Comparison of ENCODE assay signal across 17 cellular contexts in the genomic region with DNA sequence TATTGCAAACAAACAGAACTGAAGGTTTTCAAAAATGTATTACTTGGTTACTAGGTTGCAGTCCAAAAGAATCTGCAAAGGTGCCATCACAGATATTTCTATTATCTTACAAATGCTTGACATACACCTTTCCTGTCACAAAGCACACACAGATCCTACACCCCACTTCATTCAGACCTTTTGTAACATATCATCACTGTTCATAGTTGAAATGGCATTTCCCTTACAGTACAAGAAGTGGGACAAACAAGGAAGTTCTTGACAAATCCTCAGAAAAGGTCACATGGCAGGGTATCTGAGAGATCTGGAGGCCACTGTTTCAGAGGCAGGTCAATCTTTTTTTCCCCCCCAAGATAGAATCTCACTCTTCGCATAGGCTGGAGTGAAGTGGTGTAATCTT. TPM values are rescaled to one million over a fixed set of nuclear protein-coding genes. Genes with fewer than 3 reads are reported as not detected.
DNase-seq lines count a peak whose midpoint lies in the region; ATAC-seq, FAIRE-seq and TF ChIP-seq lines count a peak whose summit lies in the region.
"Had no signal": no experiment of that assay in that cellular context is flagged by ENCODE, and none has a peak within 500 bp of the region (broad histone marks: within the 10 kb centered on the region; RNA-seq: fewer than 3 reads in every experiment).

No MANE protein-coding gene starts in this region.

- H3K27me3 Mint-ChIP-seq in CD14-positive monocyte (ENCODE audit: low read depth in 3 of 3) (no peaks in the 10 kb centered on the region), T-cell (no peaks in the 10 kb centered on the region)
- H3K27me3 Mint-ChIP-seq: CD4-positive, alpha-beta memory T cell; IgD-negative memory B cell had no signal

- H3K27ac ChIP-seq in K562 (ENCODE audit: extremely low read depth, low read depth, low read length) (no peak overlapping the region), trophoblast cell (ENCODE audit: low read depth, low read length) (no peak overlapping the region)

- no peak overlapping the region for H3K4ac ChIP-seq in trophoblast cell (ENCODE audit: low read depth, low read length)

- no TSS peak for BruUV-seq in K562 (replicated peaks; lab: Mats Ljungman, UMichigan)

- H3K36me3 Mint-ChIP-seq in CD14-positive monocyte (peaks cover 27 to 49% of the 10 kb centered on the region in 2 donors), T-cell (peaks cover 53% of the 10 kb centered on the region)

- TF ChIP-seq CTCF in CD14-positive monocyte (IDR thresholded peaks at IDR 0.05) (no peak), K562 (IDR thresholded peaks at IDR 0.05 in 2 of 3, conservative IDR thresholded peaks at IDR 0.05 in 1 of 3; ENCODE audit: insufficient read depth in 2 of 3, low read depth in 1 of 3, low read length in 3 of 3) (no peak)

- no peak for FAIRE-seq in K562 (lab: Jason Lieb, UNC)
- FAIRE-seq: GM12892, GM19239, H1 had no signal

- TF ChIP-seq RAD21 in K562 (CRISPR knock-in tag; conservative IDR thresholded peaks at IDR 0.05 in 1 of 2, IDR thresholded peaks at IDR 0.05 in 1 of 2) = no peak

- H3K9ac ChIP-seq in K562 (ENCODE audit: insufficient read depth in 1 of 2, low read depth in 2 of 2, low read length in 2 of 2) (no peak overlapping the region), trophoblast cell (ENCODE audit: low read length) (no peak overlapping the region)
- H3K9ac ChIP-seq: BLaER1 treated with 17β-estradiol and CSF1 and Interleukin-3, amounts not matched to agents 10 nM and 100 nM had no signal

- no peak overlapping the region for H3K4me3 Mint-ChIP-seq in CD14-positive monocyte
- H3K4me3 Mint-ChIP-seq in T-cell = no peak overlapping the region
- H3K4me3 Mint-ChIP-seq: CD4-positive, alpha-beta memory T cell; IgD-negative memory B cell had no signal

- H2AK5ac ChIP-seq in trophoblast cell (ENCODE audit: low read length) = no peak overlapping the region

- H3K9me3 Mint-ChIP-seq in CD14-positive monocyte (no peaks in the 10 kb centered on the region), T-cell (no peaks in the 10 kb centered on the region)
- H3K9me3 Mint-ChIP-seq: CD4-positive, alpha-beta memory T cell; IgD-negative memory B cell had no signal

- H3K9me3 ChIP-seq in K562 (replicated peaks; ENCODE audit: control insufficient read depth, insufficient read depth, low read depth, low read length) (no peaks in the 10 kb centered on the region), trophoblast cell (ENCODE audit: insufficient read depth, low read depth, low read length) (no peaks in the 10 kb centered on the region)
- H3K9me3 ChIP-seq: BLaER1 treated with 17β-estradiol and CSF1 and Interleukin-3, amounts not matched to agents 10 nM and 100 nM; HAP-1 had no signal

- no peak overlapping the region for H4K91ac ChIP-seq in trophoblast cell (ENCODE audit: low read depth, low read length)

- H3K23ac ChIP-seq in trophoblast cell (ENCODE audit: low read length) = no peak overlapping the region

- no peak overlapping the region for H2BK120ac ChIP-seq in trophoblast cell (ENCODE audit: insufficient read depth, low read length, poor library complexity)

- in situ Hi-C loops in K562 (cut with MboI) = no loop called here

- DNase-seq in CD14-positive monocyte (ENCODE audit: low spot score) (no peak), DMS53 treated with DMSO at 0.1 percent for 48 hours (lab: John Stamatoyannopoulos, UW; ENCODE audit: unreplicated experiment) (peak; percentile 7), K562 (ENCODE audit: extremely low read depth in 1 of 4, low spot score in 3 of 4) (no peak), trophoblast cell (peak; percentile 30 to 74), T-cell (no peak), anterior cingulate cortex (lab: John Stamatoyannopoulos, UW) (no peak)
- DNase-seq: ACHN; CD4-positive, alpha-beta memory T cell; DND-41; GDM1 had no signal

- no peak overlapping the region for H4K12ac ChIP-seq in trophoblast cell (ENCODE audit: low read depth, low read length)

- ATAC-seq in K562 (peak; percentile 19; the same call in 1 of the 3 replicates), GM21825 (IDR thresholded peaks at IDR 0.05; ENCODE audit: unreplicated experiment) (no peak), T-cell (replicated peaks in 1 of 4) (no peak)

- no peak overlapping the region for H3K4me2 ChIP-seq in K562 (ENCODE audit: insufficient read depth, low read length)
- H3K4me2 ChIP-seq in trophoblast cell (ENCODE audit: low read length) = no peak overlapping the region

- CTCF ChIA-PET in K562 (lab: Yijun Ruan, JAX; ENCODE audit: low intra/inter-chr PET ratio) = no interaction called here
- CTCF ChIA-PET in T-cell (lab: Charles Lee) = no interaction called here

- H3K9me1 ChIP-seq in K562 (ENCODE audit: control insufficient read depth, insufficient read depth, low read length) = no peaks in the 10 kb centered on the region

- WGBS in K562 (ENCODE audit: insufficient coverage, low coverage, missing lambda C conversion rate) = 39% methylated on average over 1 of the region's 1 CpG
- WGBS in trophoblast cell (ENCODE audit: extremely low coverage, insufficient coverage, insufficient read length) = no CpG with 5 or more reads among the region's 1 CpG

- H3K79me2 ChIP-seq in K562 (ENCODE audit: control insufficient read depth, insufficient read depth, low read length) (no peaks in the 10 kb centered on the region), trophoblast cell (ENCODE audit: control insufficient read depth, insufficient read depth, low read length, poor library complexity) (no peaks in the 10 kb centered on the region)

- H3K27ac Mint-ChIP-seq in CD14-positive monocyte (peak overlapping the region in 6 of 7 donors; percentile 52 to 91 (median 82)), T-cell (no peak overlapping the region)
- H3K27ac Mint-ChIP-seq: IgD-negative memory B cell had no signal

- H3K27me3 ChIP-seq in K562 (ENCODE audit: control insufficient read depth in 2 of 2, insufficient read depth in 2 of 2, low read length in 2 of 2) (no peaks in the 10 kb centered on the region), trophoblast cell (ENCODE audit: insufficient read depth, low read length) (no peaks in the 10 kb centered on the region)
- H3K27me3 ChIP-seq: BLaER1 treated with 17β-estradiol and CSF1 and Interleukin-3, amounts not matched to agents 10 nM and 100 nM had no signal

- H3K36me3 ChIP-seq in K562 (ENCODE audit: control insufficient read depth, insufficient read depth, low read length) (peaks cover 42% of the 10 kb centered on the region), trophoblast cell (ENCODE audit: control insufficient read depth in 1 of 2, insufficient read depth in 2 of 2, low read length in 2 of 2) (peaks cover 9 to 10% of the 10 kb centered on the region in 2 experiments)

- H3K4me3 ChIP-seq in K562 (no peak overlapping the region), trophoblast cell (ENCODE audit: low read depth, low read length) (no peak overlapping the region)
- H3K4me3 ChIP-seq: BLaER1 treated with 17β-estradiol and CSF1 and Interleukin-3, amounts not matched to agents 10 nM and 100 nM; HAP-1 had no signal

- H4K20me1 ChIP-seq in K562 (replicated peaks; ENCODE audit: control insufficient read depth, insufficient read depth, low read length) = no peaks in the 10 kb centered on the region

- H3K4me1 ChIP-seq in K562 (replicated peaks in 1 of 2; ENCODE audit: control insufficient read depth in 2 of 2, insufficient read depth in 2 of 2, low read length in 2 of 2) = no peaks in the 10 kb centered on the region
- H3K4me1 ChIP-seq in trophoblast cell (ENCODE audit: control insufficient read depth in 1 of 2, insufficient read depth in 2 of 2, low read length in 2 of 2) = peaks cover 0 to 2% of the 10 kb centered on the region in 2 experiments
- H3K4me1 ChIP-seq: HAP-1 had no signal

- TF ChIP-seq EP300 in K562 (IDR thresholded peaks at IDR 0.05; ENCODE audit: low read length) = no peak

- intact Hi-C loops in CD14-positive monocyte (cut with micrococcal nuclease) (no loop called here), K562 (cut with micrococcal nuclease) (no loop called here)

- no peak overlapping the region for H2BK5ac ChIP-seq in trophoblast cell (ENCODE audit: low read depth, low read length, poor library complexity)

- no peaks in the 10 kb centered on the region for H3K79me1 ChIP-seq in trophoblast cell (ENCODE audit: low read length)

- no peak overlapping the region for H3K14ac ChIP-seq in trophoblast cell (ENCODE audit: low read length)

- no peak overlapping the region for H2BK12ac ChIP-seq in trophoblast cell (ENCODE audit: low read length)

- H2AFZ ChIP-seq in K562 (ENCODE audit: low read depth, low read length) (no peak overlapping the region), trophoblast cell (ENCODE audit: insufficient read depth, low read length, poor library complexity) (no peak overlapping the region)

- POLR2A ChIA-PET in K562 (lab: Yijun Ruan, JAX) (interaction anchor here (1.2 kb wide), 1 partner anchor 9 kb away, joined by 3 read pairs; no protein-coding TSS in a partner anchor), T-cell (lab: Charles Lee) (interaction anchor here in 1 of 2 donors (0.7 kb wide), 1 partner anchor 13 kb away, joined by 3 read pairs; no protein-coding TSS in a partner anchor)

- H3K18ac ChIP-seq in trophoblast cell (ENCODE audit: low read length) = no peak overlapping the region

- TF ChIP-seq POLR2A in K562 (conservative IDR thresholded peaks at IDR 0.05) = no peak

- peaks cover 24% of the 10 kb centered on the region for H3K4me1 Mint-ChIP-seq in CD14-positive monocyte
- peaks cover 2 to 5% (median 2%) of the 10 kb centered on the region in 3 donors for H3K4me1 Mint-ChIP-seq in T-cell

- H4K8ac ChIP-seq in trophoblast cell (ENCODE audit: low read depth, low read length) = no peak overlapping the region

RNA-seq across cellular contexts. Expression of a gene that starts 21.3 kb away (rescaled TPM):
- 10 to 100 TPM in 1 of 2 donors, 1 to 10 TPM in 1; 9.9 to 20.5 TPM for polyA plus RNA-seq in CD14-positive monocyte
- 74.7 and 186 TPM in 2 replicates for total RNA-seq in K562 (2011; cell fraction: chromatin; rRNA removed; ENCODE audit: low replicate concordance)
- 41.0 and 51.3 TPM in 2 replicates for total RNA-seq in K562 (2011; cell fraction: nucleolus; rRNA removed)
- 111 and 217 TPM in 2 replicates for total RNA-seq in K562 (2011; cell fraction: nucleoplasm; rRNA removed)
- total RNA-seq in K562 (2014; rRNA removed) = 38.3 and 63.2 TPM in 2 replicates
- 122 and 133 TPM in 2 replicates for total RNA-seq in K562 (2014; rRNA removed; fragmentation: Illumina TruSeq; extraction: Trizol)
- total RNA-seq in K562 (2015; rRNA removed; fragmentation: Illumina TruSeq; extraction: Trizol) = 91.2 and 103 TPM in 2 replicates
- total RNA-seq in K562 (2021) = 105 and 107 TPM in 2 replicates
- 49.0 and 72.5 TPM in 2 replicates for polyA plus RNA-seq in K562 (2011; rRNA removed)
- 20.5 and 30.3 TPM in 2 replicates for polyA plus RNA-seq in K562 (2011; cell fraction: cytosol; rRNA removed)
- 18.9 and 22.1 TPM in 2 replicates for polyA plus RNA-seq in K562 (2011; cell fraction: nucleus; rRNA removed)
- polyA plus RNA-seq in K562 (2012) = 14.7 and 20.4 TPM in 2 replicates
- 39.6 and 41.1 TPM in 2 replicates for polyA plus RNA-seq in K562 (2014; fragmentation: Illumina TruSeq; extraction: Trizol)
- 10 to 100 TPM; 16.7 to 31.7 TPM for polyA plus RNA-seq in K562 (2014; fragmentation: Nextera tagmentation; extraction: Ambion mirVana)
- polyA plus RNA-seq in K562 (2014; rRNA removed) = 41.4 and 41.9 TPM in 2 replicates
- 144 and 191 TPM in 2 replicates for polyA minus RNA-seq in K562 (2011; rRNA and poly(A)+ RNA removed)
- polyA minus RNA-seq in K562 (2011; cell fraction: cytosol; rRNA and poly(A)+ RNA removed) = 55.8 and 79.8 TPM in 2 replicates
- polyA minus RNA-seq in K562 (2011; cell fraction: nucleus; rRNA and poly(A)+ RNA removed) = 33.9 and 55.4 TPM in 2 replicates
- polyA plus RNA-seq in trophoblast cell (2013) = 74.2 and 76.8 TPM in 2 replicates
- 10 to 100 TPM; 39.6 to 65.9 (median 42.9) TPM for total RNA-seq in T-cell

RNA-seq across cellular contexts. Expression of a gene that starts 25.8 kb away (rescaled TPM):
- polyA plus RNA-seq in CD14-positive monocyte = 100 to 1,000 TPM in 1 of 2 donors, 10 to 100 TPM in 1; 77.5 to 114 TPM
- 34.1 and 36.6 TPM in 2 replicates for total RNA-seq in K562 (2011; cell fraction: chromatin; rRNA removed; ENCODE audit: low replicate concordance)
- total RNA-seq in K562 (2011; cell fraction: nucleolus; rRNA removed) = 20.5 and 27.2 TPM in 2 replicates
- 29.0 and 38.0 TPM in 2 replicates for total RNA-seq in K562 (2011; cell fraction: nucleoplasm; rRNA removed)
- 21.0 and 29.1 TPM in 2 replicates for total RNA-seq in K562 (2014; rRNA removed)
- total RNA-seq in K562 (2014; rRNA removed; fragmentation: Illumina TruSeq; extraction: Trizol) = 35.5 and 40.4 TPM in 2 replicates
- total RNA-seq in K562 (2015; rRNA removed; fragmentation: Illumina TruSeq; extraction: Trizol) = 34.4 and 38.1 TPM in 2 replicates
- 21.7 and 28.0 TPM in 2 replicates for total RNA-seq in K562 (2021)
- 30.6 and 36.2 TPM in 2 replicates for polyA plus RNA-seq in K562 (2011; rRNA removed)
- 10.8 and 14.3 TPM in 2 replicates for polyA plus RNA-seq in K562 (2011; cell fraction: cytosol; rRNA removed)
- 8.2 and 12.3 TPM in 2 replicates for polyA plus RNA-seq in K562 (2011; cell fraction: nucleus; rRNA removed)
- 22.9 and 25.6 TPM in 2 replicates for polyA plus RNA-seq in K562 (2012)
- 39.3 and 46.9 TPM in 2 replicates for polyA plus RNA-seq in K562 (2014; fragmentation: Illumina TruSeq; extraction: Trizol)
- polyA plus RNA-seq in K562 (2014; fragmentation: Nextera tagmentation; extraction: Ambion mirVana) = 10 to 100 TPM; 27.1 to 38.0 TPM
- 18.1 and 21.7 TPM in 2 replicates for polyA plus RNA-seq in K562 (2014; rRNA removed)
- 41.7 and 51.5 TPM in 2 replicates for polyA minus RNA-seq in K562 (2011; rRNA and poly(A)+ RNA removed)
- polyA minus RNA-seq in K562 (2011; cell fraction: cytosol; rRNA and poly(A)+ RNA removed) = 10.0 and 21.2 TPM in 2 replicates
- polyA minus RNA-seq in K562 (2011; cell fraction: nucleus; rRNA and poly(A)+ RNA removed) = 15.8 and 21.8 TPM in 2 replicates
- 24.4 and 27.7 TPM in 2 replicates for polyA plus RNA-seq in trophoblast cell (2013)
- 10 to 100 TPM; 41.1 to 60.3 (median 44.7) TPM for total RNA-seq in T-cell

Comparison
In these comparisons a context has a peak if more than half of its experiments do, and no peak if none do; other contexts are left out.
1. DNase-seq: peak in DMS53 treated with DMSO at 0.1 percent for 48 hours (single experiment) and trophoblast cell (2 of 2); none in CD14-positive monocyte (single experiment), K562 (0 of 4), T-cell (0 of 34) and anterior cingulate cortex (0 of 58).
2. H3K27ac Mint-ChIP-seq: peak in CD14-positive monocyte (6 of 7); none in T-cell (0 of 2).